Comparison of ENCODE assay signal across 16 cellular contexts in genomic region chr22:44571566-44572413, GRCh38.
"Had no signal": no experiment of that assay in that cellular context is flagged by ENCODE, and none has a peak within 500 bp of the region (broad histone marks: within the 10 kb centered on the region; RNA-seq: fewer than 3 reads in every experiment).

No MANE protein-coding gene starts in this region.

- H3K4me3 ChIP-seq: ascending aorta, colonic mucosa, heart left ventricle, SK-N-MC, tibial artery had no signal

- H3K9me3 Mint-ChIP-seq: activated CD8-positive, alpha-beta T cell treated with anti-CD3 and anti-CD28 coated beads for 36 hours; activated naive CD8-positive, alpha-beta T cell treated with anti-CD3 and anti-CD28 coated beads for 36 hours; T-cell had no signal

- ATAC-seq: activated CD4-positive, alpha-beta T cell treated with anti-CD3 and anti-CD28 coated beads for 36 hours; activated CD8-positive, alpha-beta T cell treated with anti-CD3 and anti-CD28 coated beads for 36 hours; T-cell had no signal

- H3K9me3 ChIP-seq: ascending aorta, colonic mucosa, tibial artery had no signal

- H3K36me3 ChIP-seq: ascending aorta, colonic mucosa, heart left ventricle, tibial artery, WERI-Rb-1 had no signal

- H3K27me3 ChIP-seq: ascending aorta, colonic mucosa had no signal

- H3K4me1 ChIP-seq: ascending aorta, colonic mucosa had no signal

- DNase-seq: activated CD4-positive, alpha-beta T cell treated with anti-CD3 and anti-CD28 coated beads for 36 hours; activated gamma-delta T cell treated with Interleukin-2 at 50 U/mL for 16 hours; activated naive CD8-positive, alpha-beta T cell treated with anti-CD3 and anti-CD28 coated beads for 36 hours; activated T-cell treated with anti-CD3 and anti-CD28 coated beads for 4 hours; caudate nucleus; colonic mucosa; retina; small intestine; WERI-Rb-1 had no signal

- H3K4me3 Mint-ChIP-seq: activated CD4-positive, alpha-beta T cell treated with anti-CD3 and anti-CD28 coated beads for 36 hours; activated CD8-positive, alpha-beta T cell treated with anti-CD3 and anti-CD28 coated beads for 36 hours; activated naive CD8-positive, alpha-beta T cell treated with anti-CD3 and anti-CD28 coated beads for 36 hours; neural crest cell; T-cell had no signal

- H3K27ac ChIP-seq: ascending aorta, colonic mucosa, heart left ventricle, SK-N-MC, tibial artery, WERI-Rb-1 had no signal

- H3K36me3 Mint-ChIP-seq: activated naive CD8-positive, alpha-beta T cell treated with anti-CD3 and anti-CD28 coated beads for 36 hours; T-cell had no signal

- H3K4me1 Mint-ChIP-seq: activated CD4-positive, alpha-beta T cell treated with anti-CD3 and anti-CD28 coated beads for 36 hours; neural crest cell had no signal
